ENCODE assay signal across 26 cellular contexts in genomic region chr3:109268181-109268580, GRCh38. TPM values are rescaled to one million over a fixed set of nuclear protein-coding genes. Genes with fewer than 3 reads are reported as not detected.
"Had no signal": no experiment of that assay in that cellular context is flagged by ENCODE, and none has a peak within 500 bp of the region (broad histone marks: within the 10 kb centered on the region; RNA-seq: fewer than 3 reads in every experiment).

No MANE protein-coding gene starts in this region.

- H3K4me3 Mint-ChIP-seq: activated naive CD4-positive, alpha-beta T cell treated with anti-CD3 and anti-CD28 coated beads for 36 hours had no signal

- H3K36me3 ChIP-seq: esophagus squamous epithelium, transverse colon had no signal

- H3K9me3 ChIP-seq: esophagus squamous epithelium, transverse colon had no signal

- H3K27ac Mint-ChIP-seq: activated naive CD4-positive, alpha-beta T cell treated with anti-CD3 and anti-CD28 coated beads for 36 hours; progenitor cell of endocrine pancreas had no signal

- H3K27me3 Mint-ChIP-seq: progenitor cell of endocrine pancreas had no signal

- H3K4me1 ChIP-seq: esophagus squamous epithelium, foreskin keratinocyte, transverse colon had no signal

- H3K27me3 ChIP-seq: esophagus squamous epithelium, foreskin keratinocyte, transverse colon had no signal

- H3K4me3 ChIP-seq: esophagus squamous epithelium, skin epidermis, transverse colon had no signal

- ATAC-seq: foreskin keratinocyte; left ventricle myocardium superior; right cardiac atrium; stimulated activated naive CD8-positive, alpha-beta T cell treated with anti-CD3 and anti-CD28 coated beads, Interleukin-15, Interleukin-2, amounts not matched to agents 100 U/mL and 50 U/mL, for 24 hours had no signal

- FAIRE-seq: endothelial cell of umbilical vein had no signal

- H3K27ac ChIP-seq: esophagus squamous epithelium, foreskin keratinocyte, skin epidermis, transverse colon, VCaP had no signal

- H3K9me3 Mint-ChIP-seq: activated naive CD4-positive, alpha-beta T cell treated with anti-CD3 and anti-CD28 coated beads for 36 hours had no signal

- DNase-seq: activated CD4-positive, alpha-beta T cell treated with anti-CD3 and anti-CD28 coated beads for 1 hour; activated CD4-positive, alpha-beta T cell treated with anti-CD3 and anti-CD28 coated beads, Interleukin-2, amount 50 U/mL, for 4 hours; activated naive CD4-positive, alpha-beta T cell treated with anti-CD3 and anti-CD28 coated beads for 36 hours; activated T-cell treated with anti-CD3 and anti-CD28 coated beads for 4 hours; central memory CD4-positive, alpha-beta T cell; cortex of kidney; effector CD8-positive, alpha-beta T cell; esophagus squamous epithelium; foreskin keratinocyte; glutamatergic neuron; hypothalamus; left ventricle myocardium superior; right cardiac atrium; stimulated activated CD4-positive, alpha-beta T cell treated with anti-CD3 and anti-CD28 coated beads, Interleukin-15, amount 100 ng/mL, for 24 hours; stimulated activated CD4-positive, alpha-beta T cell treated with anti-CD3 and anti-CD28 coated beads, Interleukin-4, amount 100 ng/mL, for 4 hours; stimulated activated CD8-positive, alpha-beta memory T cell treated with anti-CD3 and anti-CD28 coated beads, Interleukin-4, amount 100 ng/mL, for 48 hours; stimulated activated naive CD8-positive, alpha-beta T cell treated with anti-CD3 and anti-CD28 coated beads, Interleukin-15, Interleukin-2, amounts not matched to agents 100 U/mL and 50 U/mL, for 24 hours; transverse colon had no signal

RNA-seq across cellular contexts. Expression of gene DPPA2, which starts 48.1 kb away (rescaled TPM):
- total RNA-seq: activated naive CD4-positive, alpha-beta T cell treated with anti-CD3 and anti-CD28 coated beads for 36 hours; endothelial cell of umbilical vein; esophagus squamous epithelium; foreskin keratinocyte; kidney epithelial cell; left ventricle myocardium superior; myocyte; omental fat pad; right cardiac atrium; transverse colon had no signal
- polyA plus RNA-seq: endothelial cell of umbilical vein, foreskin keratinocyte, neural cell, right cardiac atrium had no signal
